Comparison of ENCODE assay signal across 9 cellular contexts in genomic region chr9:83220737-83221136, GRCh38.
DNase-seq lines count a peak whose midpoint lies in the region; ATAC-seq and TF ChIP-seq lines count a peak whose summit lies in the region.
"Had no signal": no experiment of that assay in that cellular context is flagged by ENCODE, and none has a peak within 500 bp of the region (broad histone marks: within the 10 kb centered on the region; RNA-seq: fewer than 3 reads in every experiment).

No MANE protein-coding gene starts in this region.

- 35 to 73% methylated on average over 2 to 3 of the region's 3 CpGs for WGBS in esophagus squamous epithelium, 2 donors

- peak; percentile 33 for DNase-seq in EL
- DNase-seq in fibroblast of the aortic adventitia (ENCODE audit: low read depth): peak; percentile 93
- no peak for DNase-seq in RPMI8226
- DNase-seq in esophagus squamous epithelium (lab: John Stamatoyannopoulos, UW): no peak
- DNase-seq in MG63: no peak
- DNase-seq in NK-92 (lab: John Stamatoyannopoulos, UW; ENCODE audit: unreplicated experiment): no peak

- ATAC-seq in GM21381 (IDR thresholded peaks at IDR 0.05; ENCODE audit: unreplicated experiment) (peak; percentile 95), HG03520 (IDR thresholded peaks at IDR 0.05; ENCODE audit: unreplicated experiment) (peak; percentile 99)

- H3K36me3 ChIP-seq in esophagus squamous epithelium (no peaks in the 10 kb centered on the region), MG63 (no peaks in the 10 kb centered on the region)
- H3K36me3 ChIP-seq: neutrophil had no signal

- H3K4me1 ChIP-seq in esophagus squamous epithelium: peaks cover 4 to 24% (median 5%) of the 10 kb centered on the region in 3 donors

- H3K9me3 ChIP-seq in esophagus squamous epithelium (no peaks in the 10 kb centered on the region), MG63 (no peaks in the 10 kb centered on the region)
- H3K9me3 ChIP-seq: neutrophil had no signal

- no peak overlapping the region for H3K27ac ChIP-seq in esophagus squamous epithelium
- H3K27ac ChIP-seq: neutrophil had no signal

- no peak overlapping the region for H3K4me3 ChIP-seq in fibroblast of the aortic adventitia (ENCODE audit: low read depth, low read length)
- H3K4me3 ChIP-seq in esophagus squamous epithelium: no peak overlapping the region
- no peak overlapping the region for H3K4me3 ChIP-seq in MG63

- H3K27me3 ChIP-seq in esophagus squamous epithelium: no peaks in the 10 kb centered on the region
- no peaks in the 10 kb centered on the region for H3K27me3 ChIP-seq in MG63

- intact Hi-C loops in esophagus squamous epithelium (cut with DNase I): no loop called here

- TF ChIP-seq CTCF in fibroblast of the aortic adventitia (IDR thresholded peaks at IDR 0.05; ENCODE audit: insufficient read depth, low read length) (no peak), esophagus squamous epithelium (IDR thresholded peaks at IDR 0.05) (no peak)

- no peak for TF ChIP-seq POLR2A in esophagus squamous epithelium (IDR thresholded peaks at IDR 0.05)

Comparison
In these comparisons a context has a peak if more than half of its experiments do, and no peak if none do; other contexts are left out.
1. DNase-seq: peak in EL (single experiment) and fibroblast of the aortic adventitia (single experiment); none in RPMI8226 (single experiment), esophagus squamous epithelium (single experiment), MG63 (single experiment) and NK-92 (single experiment).